ENCODE assay signal across 21 cellular contexts in genomic region chr17:51054748-51055147, GRCh38.
DNase-seq lines count a peak whose midpoint lies in the region; ATAC-seq, FAIRE-seq and TF ChIP-seq lines count a peak whose summit lies in the region.
"Had no signal": no experiment of that assay in that cellular context is flagged by ENCODE, and none has a peak within 500 bp of the region (broad histone marks: within the 10 kb centered on the region; RNA-seq: fewer than 3 reads in every experiment).

No MANE protein-coding gene starts in this region.

- H3K36me3 Mint-ChIP-seq in stimulated activated memory B cell treated with anti-CD40 and anti-IgM and Interleukin-4, amounts not matched to agents 10 μg/mL and 1 μg/mL and 100 μg/mL, for 72 hours, result peaks cover 17% of the 10 kb centered on the region

- in situ Hi-C loops in GM12878 (cut with MboI), result no loop called here

- peak overlapping the region; percentile 48 for H3K27ac Mint-ChIP-seq in stimulated activated memory B cell treated with anti-CD40 and anti-IgM and Interleukin-4, amounts not matched to agents 10 μg/mL and 1 μg/mL and 100 μg/mL, for 72 hours
- H3K27ac Mint-ChIP-seq: CD4-positive, alpha-beta T cell; IgD-negative memory B cell had no signal

- intact Hi-C loops in GM12878 (cut with micrococcal nuclease; ENCODE audit: unreplicated experiment), result loop anchor here (5.0 kb wide), 1 partner anchor 187 kb away; the partner anchor contains the start of gene TOB1

- SMC1A ChIA-PET in GM12878 (lab: Charles Lee; ENCODE audit: uncharacterized antibody, unreplicated experiment), result interaction anchor here (0.6 to 10.2 kb wide), 11 partner anchors 10 to 202 kb away, joined by 3 to 241 read pairs (median 7); partner anchors contain the start of gene NME1

- FAIRE-seq in GM12891 (lab: Jason Lieb, UNC) (peak; percentile 13), GM12878 (lab: Jason Lieb, UNC) (peak; percentile 7)
- FAIRE-seq: A204.1, D721Med, GM12892, HepG2 had no signal

- H3K36me3 ChIP-seq in GM12878 (ENCODE audit: control insufficient read depth in 2 of 2, insufficient read depth in 2 of 2, low read length in 1 of 2), result no peaks in the 10 kb centered on the region; a peak in 1 of 4 replicates
- H3K36me3 ChIP-seq: HAP-1 had no signal

- H4K20me1 ChIP-seq in GM12878 (ENCODE audit: control insufficient read depth, insufficient read depth), result no peaks in the 10 kb centered on the region

- no peak overlapping the region for H3K9ac ChIP-seq in GM12878 (ENCODE audit: control insufficient read depth, insufficient read depth, low read length)
- H3K9ac ChIP-seq: GM23248 had no signal

- no peaks in the 10 kb centered on the region; the same call in 2 of the 3 replicates for H3K9me3 ChIP-seq in GM12878 (replicated peaks; ENCODE audit: control insufficient read depth, insufficient read depth, low read length)
- H3K9me3 ChIP-seq: Caco-2, HAP-1 had no signal

- DNase-seq in GM12891 (ENCODE audit: insufficient read length, low spot score) (no peak), GM12878 (ENCODE audit: low read depth, low spot score) (no peak), NCI-H446 (lab: John Stamatoyannopoulos, UW) (no peak)
- DNase-seq in activated effector memory CD4-positive, alpha-beta T cell treated with anti-CD3 and anti-CD28 coated beads, Interleukin-2, amount 50 U/mL, for 16 hours, result no peak
- DNase-seq: ACHN; Caco-2; CD4-positive, alpha-beta T cell; DMS153; DMS79; GDM1; GM23248; KBM-7 had no signal

- peak overlapping the region; percentile 13 for H3K4me3 Mint-ChIP-seq in stimulated activated memory B cell treated with anti-CD40 and anti-IgM and Interleukin-4, amounts not matched to agents 10 μg/mL and 1 μg/mL and 100 μg/mL, for 72 hours
- H3K4me3 Mint-ChIP-seq: CD4-positive, alpha-beta T cell had no signal

- TF ChIP-seq EP300 in GM12878 (IDR thresholded peaks at IDR 0.05; ENCODE audit: borderline replicate concordance in 1 of 2, control insufficient read depth in 1 of 2, low read depth in 2 of 2, low read length in 2 of 2), result 0 out of 4 replicates have a peak, but pooled peaks of 1 of the 2 experiments have one; percentile 12

- POLR2A ChIA-PET in GM12878 (lab: Charles Lee), result interaction anchor here (0.7 to 1.7 kb wide), 6 partner anchors 9 to 98 kb away, joined by 3 to 6 read pairs (median 4); partner anchors contain the start of genes NME1 and SPAG9

- CTCF ChIA-PET in GM12878 (lab: Yijun Ruan, JAX), result interaction anchor here (0.9 to 24.6 kb wide), 8 partner anchors 9 to 202 kb away, joined by 3 to 472 read pairs (median 16); partner anchors contain the start of gene NME1

- RAD21 ChIA-PET in GM12878 (lab: Charles Lee; ENCODE audit: unreplicated experiment), result interaction anchor here (0.6 to 7.1 kb wide), 10 partner anchors 14 to 203 kb away, joined by 3 to 147 read pairs (median 4); partner anchors contain the start of genes NME1 and TOB1

- TF ChIP-seq POLR2A in GM12891 (IDR thresholded peaks at IDR 0.05; ENCODE audit: low read depth, low read length) (no peak), GM12878 (IDR thresholded peaks at IDR 0.05; ENCODE audit: low read depth, low read length) (no peak)

- H3K27me3 Mint-ChIP-seq in stimulated activated memory B cell treated with anti-CD40 and anti-IgM and Interleukin-4, amounts not matched to agents 10 μg/mL and 1 μg/mL and 100 μg/mL, for 72 hours, result no peaks in the 10 kb centered on the region
- H3K27me3 Mint-ChIP-seq: CD4-positive, alpha-beta T cell had no signal

- H3K27me3 ChIP-seq in GM12878 (replicated peaks in 1 of 2; ENCODE audit: control insufficient read depth in 2 of 2, insufficient read depth in 2 of 2, low read length in 1 of 2), result no peaks in the 10 kb centered on the region

- peak; percentile 30; the same call in 2 of the 3 replicates for ATAC-seq in GM12878
- ATAC-seq in stimulated activated memory B cell treated with anti-CD40 and anti-IgM and Interleukin-4, amounts not matched to agents 10 μg/mL and 1 μg/mL and 100 μg/mL, for 72 hours, result peak; percentile 61
- ATAC-seq in GM21717 (IDR thresholded peaks at IDR 0.05; ENCODE audit: unreplicated experiment), result no peak
- ATAC-seq: HepG2 had no signal

- H3K4me3 ChIP-seq in GM12878, result no peak overlapping the region
- H3K4me3 ChIP-seq: GM23248, HAP-1 had no signal

- no peak overlapping the region for H2AFZ ChIP-seq in GM12878 (ENCODE audit: control insufficient read depth, low read depth, low read length)
- H2AFZ ChIP-seq: GM23248 had no signal

- H3K4me1 ChIP-seq in GM12878 (ENCODE audit: control insufficient read depth, insufficient read depth, low read length), result peaks cover 42% of the 10 kb centered on the region

- 42% methylated on average over 4 of the region's 4 CpGs for WGBS in GM12878 (ENCODE audit: insufficient coverage, insufficient replicate concordance, low lambda C conversion rate, missing lambda C conversion rate)

- H3K79me2 ChIP-seq in GM12878 (ENCODE audit: control insufficient read depth, insufficient read depth, low read length), result peaks cover 1% of the 10 kb centered on the region

- BruUV-seq in GM12878 (replicated peaks; lab: Mats Ljungman, UMichigan), result no TSS peak

- H3K4me1 Mint-ChIP-seq in stimulated activated memory B cell treated with anti-CD40 and anti-IgM and Interleukin-4, amounts not matched to agents 10 μg/mL and 1 μg/mL and 100 μg/mL, for 72 hours, result peaks cover 47% of the 10 kb centered on the region

- H3K27ac ChIP-seq in GM12878 (ENCODE audit: control insufficient read depth, insufficient read depth), result 0 out of 2 replicates have a peak overlapping the region, but pooled peaks have one; percentile 6
- H3K27ac ChIP-seq: C4-2B, GM23248 had no signal

- no peak for TF ChIP-seq RAD21 in GM12878 (IDR thresholded peaks at IDR 0.05; ENCODE audit: insufficient read depth, low read depth, low read length)

- no peaks in the 10 kb centered on the region for H3K9me3 Mint-ChIP-seq in stimulated activated memory B cell treated with anti-CD40 and anti-IgM and Interleukin-4, amounts not matched to agents 10 μg/mL and 1 μg/mL and 100 μg/mL, for 72 hours
- H3K9me3 Mint-ChIP-seq: CD4-positive, alpha-beta T cell; IgD-negative memory B cell had no signal

- H3K4me2 ChIP-seq in GM12878 (ENCODE audit: control insufficient read depth, insufficient read depth), result 0 out of 2 replicates have a peak overlapping the region, but pooled peaks have one; percentile 18

- no peak for TF ChIP-seq CTCF in GM12878 (IDR thresholded peaks at IDR 0.05 in 2 of 3, conservative IDR thresholded peaks at IDR 0.05 in 1 of 3; ENCODE audit: control insufficient read depth in 2 of 3, extremely low read depth in 1 of 3, insufficient read depth in 1 of 3, low read depth in 3 of 3, low read length in 3 of 3)

TF ChIP-seq in GM12891, 5 proteins besides CTCF, POLR2A, EP300 and RAD21:
- TF ChIP-seq POU2F2 (IDR thresholded peaks at IDR 0.05; ENCODE audit: low read depth, low read length) (0 out of 2 replicates have a peak, but pooled peaks have one; percentile 36), PAX5 (IDR thresholded peaks at IDR 0.05; ENCODE audit: insufficient read depth, low read length, severe bottlenecking) (no peak), SPI1 (IDR thresholded peaks at IDR 0.05; ENCODE audit: low read depth, low read length) (peak; percentile 81), TAF1 (IDR thresholded peaks at IDR 0.05; ENCODE audit: low read depth, low read length) (no peak)

TF ChIP-seq in GM12878, 131 proteins besides CTCF, POLR2A, EP300 and RAD21 (continues in another document):
- TF ChIP-seq DPF2 (IDR thresholded peaks at IDR 0.05), result peak; percentile 75; the same call in 1 of the 2 replicates
- peak; percentile 24; the same call in 1 of the 2 replicates for TF ChIP-seq RAD51 (IDR thresholded peaks at IDR 0.05)
- no peak for TF ChIP-seq ATF3 (IDR thresholded peaks at IDR 0.05; ENCODE audit: borderline replicate concordance, extremely low read depth, low read depth, low read length)
- TF ChIP-seq NFXL1 (IDR thresholded peaks at IDR 0.05; ENCODE audit: borderline replicate concordance), result no peak
- no peak for TF ChIP-seq CUX1 (IDR thresholded peaks at IDR 0.05; ENCODE audit: insufficient replicate concordance, low read depth, low read length)
- no peak for TF ChIP-seq EED (IDR thresholded peaks at IDR 0.05; ENCODE audit: low read depth)
